Comparison of ENCODE assay signal across 23 cellular contexts in genomic region chr13:39054112-39054511, GRCh38.
"Had no signal": no experiment of that assay in that cellular context is flagged by ENCODE, and none has a peak within 500 bp of the region (broad histone marks: within the 10 kb centered on the region; RNA-seq: fewer than 3 reads in every experiment).

No MANE protein-coding gene starts in this region.

- H3K4me3 Mint-ChIP-seq: activated naive CD8-positive, alpha-beta T cell treated with anti-CD3 and anti-CD28 coated beads for 36 hours; activated T-helper 1 cell treated with anti-CD3 and anti-CD28 coated beads, Interleukin-12 subunit alpha, Interleukin-12 subunit beta, Interleukin-2, Interleukin-4 antibody, amounts not matched to agents 30 ng/mL and 10 ng/mL and 1 ng/mL, durations not matched to agents 14 hours and 24 hours and 36 hours; central memory CD8-positive, alpha-beta T cell; natural killer cell treated with Interleukin-12 subunit alpha and Interleukin-12 subunit beta and Interleukin-15 and Interleukin-18, amount 100 ng/mL, for 72 hours had no signal

- H3K4me1 ChIP-seq: esophagus muscularis mucosa, right atrium auricular region, upper lobe of left lung had no signal

- H3K27me3 Mint-ChIP-seq: activated naive CD8-positive, alpha-beta T cell treated with anti-CD3 and anti-CD28 coated beads for 36 hours; central memory CD8-positive, alpha-beta T cell; natural killer cell treated with Interleukin-12 subunit alpha and Interleukin-12 subunit beta and Interleukin-15 and Interleukin-18, amount 100 ng/mL, for 72 hours; progenitor cell of endocrine pancreas had no signal

- H3K9me3 ChIP-seq: esophagus muscularis mucosa, right atrium auricular region, suprapubic skin, upper lobe of left lung had no signal

- H3K4me3 ChIP-seq: coronary artery, esophagus muscularis mucosa, right atrium auricular region, skin epidermis, suprapubic skin, upper lobe of left lung had no signal

- DNase-seq: activated CD4-positive, alpha-beta T cell treated with anti-CD3 and anti-CD28 coated beads, Interleukin-2, amount 50 U/mL, for 1 hour; activated CD8-positive, alpha-beta memory T cell treated with anti-CD3 and anti-CD28 coated beads for 24 hours; activated naive CD8-positive, alpha-beta T cell treated with anti-CD3 and anti-CD28 coated beads for 36 hours; effector CD4-positive, alpha-beta T cell; hippocampal formation; kidney; left ventricle myocardium superior; mesenchymal stem cell; stimulated activated CD4-positive, alpha-beta T cell treated with anti-CD3 and anti-CD28 coated beads, Interleukin-15, amount 100 ng/mL, for 24 hours; stimulated activated CD4-positive, alpha-beta T cell treated with anti-CD3 and anti-CD28 coated beads, Interleukin-4, amount 100 ng/mL, for 1 hour; stimulated activated naive CD4-positive, alpha-beta T cell treated with Interleukin-2 at 50 U/mL for 16 hours; T-helper 9 cell; upper lobe of left lung had no signal

- ATAC-seq: activated CD4-positive, CD25-positive, alpha-beta regulatory T cell treated with anti-CD3 and anti-CD28 coated beads, Interleukin-2, amount 50 U/mL, for 24 hours; left ventricle myocardium superior; natural killer cell treated with Interleukin-12 subunit alpha and Interleukin-12 subunit beta and Interleukin-15 and Interleukin-18, amount 100 ng/mL, for 72 hours had no signal

- H3K36me3 ChIP-seq: right atrium auricular region, suprapubic skin had no signal

- H3K9me3 Mint-ChIP-seq: central memory CD8-positive, alpha-beta T cell; natural killer cell treated with Interleukin-12 subunit alpha and Interleukin-12 subunit beta and Interleukin-15 and Interleukin-18, amount 100 ng/mL, for 72 hours had no signal

- H3K27ac Mint-ChIP-seq: activated naive CD8-positive, alpha-beta T cell treated with anti-CD3 and anti-CD28 coated beads for 36 hours; activated T-helper 1 cell treated with anti-CD3 and anti-CD28 coated beads, Interleukin-12 subunit alpha, Interleukin-12 subunit beta, Interleukin-2, Interleukin-4 antibody, amounts not matched to agents 30 ng/mL and 10 ng/mL and 1 ng/mL, durations not matched to agents 14 hours and 24 hours and 36 hours; natural killer cell treated with Interleukin-12 subunit alpha and Interleukin-12 subunit beta and Interleukin-15 and Interleukin-18, amount 100 ng/mL, for 72 hours; progenitor cell of endocrine pancreas had no signal
